ENCODE assay signal across 24 cellular contexts in the genomic region with DNA sequence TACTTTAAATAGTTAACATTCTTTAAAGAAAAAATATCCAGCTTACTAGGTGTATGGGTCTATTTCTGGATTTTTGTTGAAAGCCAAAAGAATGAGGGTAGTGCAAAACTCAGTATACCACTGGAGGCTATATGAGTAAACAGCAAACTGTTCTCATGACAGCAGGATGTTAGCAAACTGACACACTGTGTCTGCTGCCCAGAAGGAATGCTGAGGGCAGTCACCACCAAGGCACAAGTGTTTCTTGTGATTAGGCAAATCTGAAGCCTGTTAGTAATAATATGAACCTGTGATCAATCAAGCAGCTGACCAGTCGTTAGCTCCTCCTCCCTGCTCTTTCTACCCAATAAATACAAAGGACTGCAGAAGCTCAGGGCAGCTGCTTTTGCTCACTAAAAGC. TPM values are rescaled to one million over a fixed set of nuclear protein-coding genes. Genes with fewer than 3 reads are reported as not detected.
DNase-seq lines count a peak whose midpoint lies in the region; ATAC-seq and FAIRE-seq lines count a peak whose summit lies in the region.
"Had no signal": no experiment of that assay in that cellular context is flagged by ENCODE, and none has a peak within 500 bp of the region (broad histone marks: within the 10 kb centered on the region; RNA-seq: fewer than 3 reads in every experiment).

No MANE protein-coding gene starts in this region.

- H3K36me3 Mint-ChIP-seq in activated T-cell treated with anti-CD3 and anti-CD28 coated beads, Interleukin-2, amount 50 U/mL, for 72 hours (ENCODE audit: insufficient read depth in 2 of 2) = no peaks in the 10 kb centered on the region
- H3K36me3 Mint-ChIP-seq in activated T-helper 2 cell treated with anti-CD3 and anti-CD28 coated beads, Interferon-gamma antibody, Interleukin-2, Interleukin-4, amounts not matched to agents 10 μg/mL and 5 μg/mL and 100 μg/mL, durations not matched to agents 14 hours and 24 hours and 36 hours (ENCODE audit: low read depth) = no peaks in the 10 kb centered on the region
- no peaks in the 10 kb centered on the region for H3K36me3 Mint-ChIP-seq in stimulated activated naive B cell treated with anti-CD40 and anti-IgM and Interleukin-4, amounts not matched to agents 10 μg/mL and 1 μg/mL and 100 μg/mL, for 72 hours
- H3K36me3 Mint-ChIP-seq: activated naive CD8-positive, alpha-beta T cell treated with anti-CD3 and anti-CD28 coated beads, Interleukin-2, amount 10 ng/mL, durations not matched to agents 7 days and 5 days; CD4-positive, alpha-beta memory T cell; WTC11 had no signal

- DNase-seq in activated T-cell treated with anti-CD3 and anti-CD28 coated beads, Interleukin-2, amount 50 U/mL, for 72 hours = no peak
- no peak for DNase-seq in activated T-cell treated with anti-CD3 and anti-CD28 coated beads, Interleukin-2, amount 50 U/mL, for 1 hour
- DNase-seq in iris pigment epithelial cell (ENCODE audit: low read depth) (peak; percentile 47), stromal cell of bone marrow (ENCODE audit: low read depth) (peak; percentile 10)
- DNase-seq in activated T-helper 2 cell treated with anti-CD3 and anti-CD28 coated beads, Interferon-gamma antibody, Interleukin-2, Interleukin-4, amounts not matched to agents 10 μg/mL and 5 μg/mL and 100 μg/mL, durations not matched to agents 14 hours and 24 hours and 36 hours (ENCODE audit: low spot score) = no peak
- DNase-seq in stimulated activated naive B cell treated with anti-CD40 and anti-IgM and Interleukin-4, amounts not matched to agents 10 μg/mL and 1 μg/mL and 100 μg/mL, for 72 hours = no peak
- DNase-seq: ACHN; activated CD8-positive, alpha-beta T cell treated with anti-CD3 and anti-CD28 coated beads for 36 hours; activated naive CD8-positive, alpha-beta T cell treated with anti-CD3 and anti-CD28 coated beads, Interleukin-2, amount 10 ng/mL, durations not matched to agents 7 days and 5 days; CD4-positive, alpha-beta memory T cell; DMS79 treated with DMSO at 0.1 percent for 48 hours; effector CD8-positive, alpha-beta T cell; kidney; midbrain; NCI-H2081; NCI-H526; Peyer's patch; stimulated activated CD4-positive, alpha-beta T cell treated with anti-CD3 and anti-CD28 coated beads, Interleukin-1b, Interleukin-23, amount 100 ng/mL, for 48 hours had no signal

- peak overlapping the region; percentile 7 for H3K27ac Mint-ChIP-seq in activated T-cell treated with anti-CD3 and anti-CD28 coated beads, Interleukin-2, amount 50 U/mL, for 72 hours
- no peak overlapping the region for H3K27ac Mint-ChIP-seq in activated T-helper 2 cell treated with anti-CD3 and anti-CD28 coated beads, Interferon-gamma antibody, Interleukin-2, Interleukin-4, amounts not matched to agents 10 μg/mL and 5 μg/mL and 100 μg/mL, durations not matched to agents 14 hours and 24 hours and 36 hours
- no peak overlapping the region for H3K27ac Mint-ChIP-seq in stimulated activated naive B cell treated with anti-CD40 and anti-IgM and Interleukin-4, amounts not matched to agents 10 μg/mL and 1 μg/mL and 100 μg/mL, for 72 hours
- H3K27ac Mint-ChIP-seq: activated CD8-positive, alpha-beta T cell treated with anti-CD3 and anti-CD28 coated beads for 36 hours; activated naive CD8-positive, alpha-beta T cell treated with anti-CD3 and anti-CD28 coated beads, Interleukin-2, amount 10 ng/mL, durations not matched to agents 7 days and 5 days; CD4-positive, alpha-beta memory T cell; WTC11 had no signal

- H3K4me1 Mint-ChIP-seq in activated T-cell treated with anti-CD3 and anti-CD28 coated beads, Interleukin-2, amount 50 U/mL, for 72 hours (ENCODE audit: low read depth) = no peaks in the 10 kb centered on the region
- no peaks in the 10 kb centered on the region for H3K4me1 Mint-ChIP-seq in activated T-helper 2 cell treated with anti-CD3 and anti-CD28 coated beads, Interferon-gamma antibody, Interleukin-2, Interleukin-4, amounts not matched to agents 10 μg/mL and 5 μg/mL and 100 μg/mL, durations not matched to agents 14 hours and 24 hours and 36 hours (ENCODE audit: low read depth)
- no peaks in the 10 kb centered on the region for H3K4me1 Mint-ChIP-seq in stimulated activated naive B cell treated with anti-CD40 and anti-IgM and Interleukin-4, amounts not matched to agents 10 μg/mL and 1 μg/mL and 100 μg/mL, for 72 hours
- H3K4me1 Mint-ChIP-seq: activated naive CD8-positive, alpha-beta T cell treated with anti-CD3 and anti-CD28 coated beads, Interleukin-2, amount 10 ng/mL, durations not matched to agents 7 days and 5 days; CD4-positive, alpha-beta memory T cell; WTC11 had no signal

- H3K4me3 Mint-ChIP-seq in activated T-cell treated with anti-CD3 and anti-CD28 coated beads, Interleukin-2, amount 50 U/mL, for 72 hours = no peak overlapping the region
- no peak overlapping the region for H3K4me3 Mint-ChIP-seq in activated T-helper 2 cell treated with anti-CD3 and anti-CD28 coated beads, Interferon-gamma antibody, Interleukin-2, Interleukin-4, amounts not matched to agents 10 μg/mL and 5 μg/mL and 100 μg/mL, durations not matched to agents 14 hours and 24 hours and 36 hours (ENCODE audit: low read depth)
- H3K4me3 Mint-ChIP-seq in stimulated activated naive B cell treated with anti-CD40 and anti-IgM and Interleukin-4, amounts not matched to agents 10 μg/mL and 1 μg/mL and 100 μg/mL, for 72 hours = no peak overlapping the region
- H3K4me3 Mint-ChIP-seq: activated CD8-positive, alpha-beta T cell treated with anti-CD3 and anti-CD28 coated beads for 36 hours; activated naive CD8-positive, alpha-beta T cell treated with anti-CD3 and anti-CD28 coated beads, Interleukin-2, amount 10 ng/mL, durations not matched to agents 7 days and 5 days; CD4-positive, alpha-beta memory T cell; WTC11 had no signal

- intact Hi-C loops in activated T-helper 2 cell treated with anti-CD3 and anti-CD28 coated beads, Interferon-gamma antibody, Interleukin-2, Interleukin-4, amounts not matched to agents 10 μg/mL and 5 μg/mL and 100 μg/mL, durations not matched to agents 14 hours and 24 hours and 36 hours (cut with micrococcal nuclease) = no loop called here

- no peak for ATAC-seq in activated T-cell treated with anti-CD3 and anti-CD28 coated beads, Interleukin-2, amount 50 U/mL, for 72 hours (replicated peaks in 1 of 2)
- ATAC-seq in HG02623 (IDR thresholded peaks at IDR 0.05; ENCODE audit: unreplicated experiment) = no peak
- no peak for ATAC-seq in stimulated activated naive B cell treated with anti-CD40 and anti-IgM and Interleukin-4, amounts not matched to agents 10 μg/mL and 1 μg/mL and 100 μg/mL, for 72 hours (replicated peaks)
- ATAC-seq: activated CD8-positive, alpha-beta T cell treated with anti-CD3 and anti-CD28 coated beads for 36 hours; sciatic nerve; WTC11 had no signal

- H3K9me3 Mint-ChIP-seq in activated T-cell treated with anti-CD3 and anti-CD28 coated beads, Interleukin-2, amount 50 U/mL, for 72 hours = peaks cover 0 to 2% of the 10 kb centered on the region in 2 donors
- no peaks in the 10 kb centered on the region for H3K9me3 Mint-ChIP-seq in activated T-helper 2 cell treated with anti-CD3 and anti-CD28 coated beads, Interferon-gamma antibody, Interleukin-2, Interleukin-4, amounts not matched to agents 10 μg/mL and 5 μg/mL and 100 μg/mL, durations not matched to agents 14 hours and 24 hours and 36 hours
- H3K9me3 Mint-ChIP-seq in stimulated activated naive B cell treated with anti-CD40 and anti-IgM and Interleukin-4, amounts not matched to agents 10 μg/mL and 1 μg/mL and 100 μg/mL, for 72 hours = peaks cover 0 to 2% of the 10 kb centered on the region in 2 donors
- H3K9me3 Mint-ChIP-seq: activated CD8-positive, alpha-beta T cell treated with anti-CD3 and anti-CD28 coated beads for 36 hours; activated naive CD8-positive, alpha-beta T cell treated with anti-CD3 and anti-CD28 coated beads, Interleukin-2, amount 10 ng/mL, durations not matched to agents 7 days and 5 days had no signal

- H3K27me3 Mint-ChIP-seq in activated T-cell treated with anti-CD3 and anti-CD28 coated beads, Interleukin-2, amount 50 U/mL, for 72 hours (ENCODE audit: low read depth) = peaks cover 14% of the 10 kb centered on the region
- H3K27me3 Mint-ChIP-seq in activated T-helper 2 cell treated with anti-CD3 and anti-CD28 coated beads, Interferon-gamma antibody, Interleukin-2, Interleukin-4, amounts not matched to agents 10 μg/mL and 5 μg/mL and 100 μg/mL, durations not matched to agents 14 hours and 24 hours and 36 hours (ENCODE audit: low read depth) = no peaks in the 10 kb centered on the region
- peaks cover 9 to 14% of the 10 kb centered on the region in 2 donors for H3K27me3 Mint-ChIP-seq in stimulated activated naive B cell treated with anti-CD40 and anti-IgM and Interleukin-4, amounts not matched to agents 10 μg/mL and 1 μg/mL and 100 μg/mL, for 72 hours

- peak; percentile 15 for FAIRE-seq in TTC549 (lab: Jason Lieb, UNC)

RNA-seq across cellular contexts. Expression of a gene that starts 50.5 kb away (rescaled TPM):
- total RNA-seq in activated T-cell treated with anti-CD3 and anti-CD28 coated beads, Interleukin-2, amount 50 U/mL, for 72 hours = not detected
- total RNA-seq in activated T-helper 2 cell treated with anti-CD3 and anti-CD28 coated beads, Interferon-gamma antibody, Interleukin-2, Interleukin-4, amounts not matched to agents 10 μg/mL and 5 μg/mL and 100 μg/mL, durations not matched to agents 14 hours and 24 hours and 36 hours = not detected in 2 replicates
- total RNA-seq: activated CD8-positive, alpha-beta T cell treated with anti-CD3 and anti-CD28 coated beads for 36 hours; activated naive CD8-positive, alpha-beta T cell treated with anti-CD3 and anti-CD28 coated beads, Interleukin-2, amount 10 ng/mL, durations not matched to agents 7 days and 5 days; CD4-positive, alpha-beta memory T cell; kidney; sciatic nerve; subcutaneous adipose tissue; T-helper 1 cell treated with Interleukin-12 subunit alpha and Interleukin-12 subunit beta and Interleukin-4 antibody, amounts not matched to agents 30 ng/mL and 1 ng/mL, for 36 hours; WTC11 had no signal

Comparison
In these comparisons a context has a peak if more than half of its experiments do, and no peak if none do; other contexts are left out.
1. DNase-seq: peak in iris pigment epithelial cell (single experiment) and stromal cell of bone marrow (single experiment); none in activated T-cell treated with anti-CD3 and anti-CD28 coated beads, Interleukin-2, amount 50 U/mL, for 72 hours (0 of 2), activated T-cell treated with anti-CD3 and anti-CD28 coated beads, Interleukin-2, amount 50 U/mL, for 1 hour (single experiment), activated T-helper 2 cell treated with anti-CD3 and anti-CD28 coated beads, Interferon-gamma antibody, Interleukin-2, Interleukin-4, amounts not matched to agents 10 μg/mL and 5 μg/mL and 100 μg/mL, durations not matched to agents 14 hours and 24 hours and 36 hours (single experiment) and stimulated activated naive B cell treated with anti-CD40 and anti-IgM and Interleukin-4, amounts not matched to agents 10 μg/mL and 1 μg/mL and 100 μg/mL, for 72 hours (single experiment).